ENCODE assay signal across 13 cellular contexts in the genomic region with DNA sequence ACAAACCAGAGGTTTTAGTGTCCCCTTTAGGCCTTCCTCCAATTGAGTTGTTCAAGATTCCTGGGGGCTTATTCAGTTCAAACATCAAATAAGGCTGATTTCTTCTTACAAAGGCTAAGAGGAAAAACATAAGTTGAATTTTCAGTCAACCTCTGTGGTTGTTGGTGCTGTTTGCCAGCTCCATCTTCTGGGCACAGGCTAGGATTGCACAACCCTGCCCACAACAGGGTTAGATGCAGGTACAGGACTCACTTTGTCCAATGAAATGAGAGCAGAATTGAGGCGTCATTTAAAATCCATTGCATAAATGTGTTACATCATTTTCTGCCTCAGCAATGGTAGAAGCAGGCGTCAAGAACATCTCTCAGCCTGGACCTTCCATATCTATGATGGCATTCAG.
DNase-seq lines count a peak whose midpoint lies in the region; TF ChIP-seq lines count a peak whose summit lies in the region.
"Had no signal": no experiment of that assay in that cellular context is flagged by ENCODE, and none has a peak within 500 bp of the region (broad histone marks: within the 10 kb centered on the region; RNA-seq: fewer than 3 reads in every experiment).

No MANE protein-coding gene starts in this region.

- H3K4me3 ChIP-seq in AG04449 (ENCODE audit: low read depth, low read length) (no peak overlapping the region), hepatocyte (no peak overlapping the region)
- H3K4me3 ChIP-seq: psoas muscle had no signal

- WGBS in hepatocyte (ENCODE audit: low lambda C conversion rate, missing lambda C conversion rate) = 78% methylated on average over 2 of the region's 2 CpGs

- no peaks in the 10 kb centered on the region for H3K4me1 ChIP-seq in hepatocyte (ENCODE audit: insufficient read depth)
- H3K4me1 ChIP-seq: psoas muscle had no signal

- TF ChIP-seq CTCF in AG04449 (IDR thresholded peaks at IDR 0.05; ENCODE audit: insufficient read depth, low read length, missing control alignments) (peak; percentile 10), hepatocyte (IDR thresholded peaks at IDR 0.05; ENCODE audit: poor library complexity) (peak; percentile 18)

- no peaks in the 10 kb centered on the region for H3K79me2 ChIP-seq in hepatocyte

- no peaks in the 10 kb centered on the region for H3K9me2 ChIP-seq in hepatocyte (replicated peaks; ENCODE audit: insufficient read depth)

- POLR2A ChIA-PET in AG04449 (lab: Yijun Ruan, JAX) = no interaction called here

- H3K9me3 ChIP-seq in hepatocyte (ENCODE audit: low read depth) = no peaks in the 10 kb centered on the region
- H3K9me3 ChIP-seq: psoas muscle had no signal

- DNase-seq in AG04449 (ENCODE audit: low read depth, low spot score) (no peak), H4 (ENCODE audit: low spot score) (peak; percentile 33), RPMI8226 (peak; percentile 42), hepatocyte (ENCODE audit: low spot score) (no peak), NCI-H345 (lab: John Stamatoyannopoulos, UW) (no peak), NCI-H2029 treated with DMSO at 0.1 percent for 48 hours (lab: John Stamatoyannopoulos, UW) (no peak), NK-92 (lab: John Stamatoyannopoulos, UW; ENCODE audit: unreplicated experiment) (no peak), NCI-H526 treated with DMSO at 0.1 percent for 48 hours (lab: John Stamatoyannopoulos, UW) (no peak)
- DNase-seq: activated CD4-positive, alpha-beta T cell treated with anti-CD3 and anti-CD28 coated beads, Interleukin-2, amount 50 U/mL, for 48 hours; activated naive CD4-positive, alpha-beta T cell treated with anti-CD3 and anti-CD28 coated beads, Interleukin-2, amount 50 U/mL, for 16 hours; C1 segment of cervical spinal cord; psoas muscle had no signal

- no peak overlapping the region for H3K27ac ChIP-seq in hepatocyte
- H3K27ac ChIP-seq: HL-60, psoas muscle had no signal

- no peak overlapping the region for H2AFZ ChIP-seq in hepatocyte

- H3K36me3 ChIP-seq in hepatocyte (replicated peaks; ENCODE audit: insufficient read depth, low read depth) = no peaks in the 10 kb centered on the region

- peaks cover under 1% of the 10 kb centered on the region for H3K27me3 ChIP-seq in hepatocyte

- CTCF ChIA-PET in AG04449 (lab: Yijun Ruan, JAX) = interaction anchor here (1.1 to 1.4 kb wide), 3 partner anchors 12 to 66 kb away, joined by 3 read pairs; no protein-coding TSS in a partner anchor

- H3K4me2 ChIP-seq in hepatocyte = no peak overlapping the region

- H4K20me1 ChIP-seq in hepatocyte (ENCODE audit: insufficient read depth, poor library complexity, severe bottlenecking) = no peaks in the 10 kb centered on the region

Comparison
In these comparisons a context has a peak if more than half of its experiments do, and no peak if none do; other contexts are left out.
1. DNase-seq: peak in H4 (single experiment) and RPMI8226 (single experiment); none in AG04449 (single experiment), hepatocyte (single experiment), NCI-H345 (single experiment), NCI-H2029 treated with DMSO at 0.1 percent for 48 hours (single experiment), NK-92 (single experiment) and NCI-H526 treated with DMSO at 0.1 percent for 48 hours (single experiment).